Comparison of ENCODE assay signal across 13 cellular contexts in genomic region chr6:88262372-88262771, GRCh38.
"Had no signal": no experiment of that assay in that cellular context is flagged by ENCODE, and none has a peak within 500 bp of the region (broad histone marks: within the 10 kb centered on the region; RNA-seq: fewer than 3 reads in every experiment).

No MANE protein-coding gene starts in this region.

- DNase-seq: activated CD4-positive, alpha-beta memory T cell treated with anti-CD3 and anti-CD28 coated beads, Interleukin-2, amount 10 ng/mL, durations not matched to agents 7 days and 5 days; activated effector memory CD4-positive, alpha-beta T cell treated with Interleukin-2 at 50 U/mL for 16 hours; activated naive CD4-positive, alpha-beta T cell treated with anti-CD3 and anti-CD28 coated beads, Interleukin-2, amount 50 U/mL, for 16 hours; activated T-cell treated with anti-CD3 and anti-CD28 coated beads, Interleukin-2, amount 50 U/mL, for 24 hours; erythroblast; occipital lobe; stimulated activated CD4-positive, alpha-beta T cell treated with anti-CD3 and anti-CD28 coated beads, Interleukin-15, amount 100 ng/mL, for 24 hours; stimulated activated CD4-positive, alpha-beta T cell treated with anti-CD3 and anti-CD28 coated beads, Interleukin-4, amount 100 ng/mL, for 1 hour; stimulated activated naive B cell treated with anti-CD40 and anti-IgM and Interleukin-4, amounts not matched to agents 10 μg/mL and 1 μg/mL and 100 μg/mL, for 72 hours; thyroid gland; WERI-Rb-1 had no signal

- FAIRE-seq: keratinocyte, urothelium cell line had no signal
